In genomic region chr4:185425600-185426352, GRCh38 we compare ENCODE assay signal across 8 cellular contexts. TPM values are rescaled to one million over a fixed set of nuclear protein-coding genes. Genes with fewer than 3 reads are reported as not detected.
A peak's percentile ranks its signal among the peaks of the same experiment; 100 is the strongest.
DNase-seq lines count a peak whose midpoint lies in the region; ATAC-seq and TF ChIP-seq lines count a peak whose summit lies in the region.

UFSP2 (minus strand) TSS chr4:185425964; CDS start chr4:185425868, 96 bp downstream.

- ATAC-seq in GM21528 (IDR thresholded peaks at IDR 0.05; ENCODE audit: low FRiP score, unreplicated experiment) (peak; percentile 97), mucosa of descending colon (peak; percentile 98)

- TF ChIP-seq CTCF in epithelial cell of proximal tubule (conservative IDR thresholded peaks at IDR 0.05; ENCODE audit: low read depth, low read length) (no peak), mucosa of descending colon (IDR thresholded peaks at IDR 0.05) (peak; percentile 7)

- H3K4me1 ChIP-seq in mucosa of descending colon (ENCODE audit: low read depth) = no peaks in the 10 kb centered on the region

- intact Hi-C loops in mucosa of descending colon (cut with DNase I, micrococcal nuclease) = no loop called here

- H3K4me3 ChIP-seq in epithelial cell of proximal tubule (ENCODE audit: low read depth, low read length) (peak within 1 kb of the TSS; percentile 95), mucosa of descending colon (peak within 1 kb of the TSS; percentile 86)

- peak; percentile 68 for DNase-seq in DMS114 treated with DMSO at 0.1 percent for 48 hours (lab: John Stamatoyannopoulos, UW; ENCODE audit: unreplicated experiment)
- DNase-seq in HuH-7.5 (ENCODE audit: low spot score) = peak; percentile 27
- peak; percentile 92 for DNase-seq in OCI-M1 (lab: John Stamatoyannopoulos, UW)
- peak; percentile 78 for DNase-seq in activated T-cell treated with anti-CD3 and anti-CD28 coated beads for 48 hours (ENCODE audit: low read depth)
- peak; percentile 69 for DNase-seq in epithelial cell of proximal tubule (ENCODE audit: low read depth)
- DNase-seq in mucosa of descending colon = peak; percentile 92 to 93 (median 93)
- DNase-seq in stimulated activated CD8-positive, alpha-beta memory T cell treated with anti-CD3 and anti-CD28 coated beads, Interleukin-4, amount 100 ng/mL, for 1 hour (ENCODE audit: low read depth in 2 of 2, low spot score in 1 of 2) = peak; percentile 76 to 95

- no peaks in the 10 kb centered on the region for H3K9me3 ChIP-seq in mucosa of descending colon

- no peaks in the 10 kb centered on the region for H3K36me3 ChIP-seq in mucosa of descending colon (ENCODE audit: low read depth)

RNA-seq across cellular contexts. Expression of gene UFSP2, which starts in this region (rescaled TPM):
- total RNA-seq in epithelial cell of proximal tubule (22.2 and 28.9 TPM in 2 replicates), mucosa of descending colon (10 to 100 TPM; 19.3 to 32.9 (median 20.2) TPM)

Comparison
In these comparisons a context has a peak if more than half of its experiments do, and no peak if none do; other contexts are left out.
1. Peak in every context shown above with its lines: DNase-seq, ATAC-seq and H3K4me3 ChIP-seq.
2. DNase-seq: peak in every context shown above with its lines; median percentile 93 in mucosa of descending colon; 92 in OCI-M1; 86 in stimulated activated CD8-positive, alpha-beta memory T cell treated with anti-CD3 and anti-CD28 coated beads, Interleukin-4, amount 100 ng/mL, for 1 hour; 78 in activated T-cell treated with anti-CD3 and anti-CD28 coated beads for 48 hours; 69 in epithelial cell of proximal tubule; 68 in DMS114 treated with DMSO at 0.1 percent for 48 hours; 27 in HuH-7.5.